In the genomic region with DNA sequence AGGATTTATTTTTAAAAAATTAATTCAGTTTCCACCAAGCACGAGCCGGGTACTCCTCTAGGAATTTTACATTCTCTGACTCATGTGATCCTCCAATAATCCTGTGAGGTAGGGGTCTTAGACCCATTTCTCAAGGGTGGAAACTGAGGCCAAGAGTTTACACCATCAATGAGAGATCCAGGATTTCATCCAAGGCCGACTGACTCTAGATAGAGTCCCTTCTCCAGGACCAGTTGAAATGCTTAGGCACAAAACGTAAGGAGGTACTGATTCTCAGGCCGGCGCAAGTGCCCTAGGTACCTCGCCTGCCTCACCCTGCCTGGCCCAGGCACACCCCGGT, we compare ENCODE assay signal across 18 cellular contexts.
DNase-seq lines count a peak whose midpoint lies in the region; ATAC-seq, FAIRE-seq and TF ChIP-seq lines count a peak whose summit lies in the region.
"Had no signal": no experiment of that assay in that cellular context is flagged by ENCODE, and none has a peak within 500 bp of the region (broad histone marks: within the 10 kb centered on the region; RNA-seq: fewer than 3 reads in every experiment).

No MANE protein-coding gene starts in this region.

- peak overlapping the region; percentile 89 for H2AK5ac ChIP-seq in IMR-90 (ENCODE audit: low read depth, low read length)
- peak overlapping the region; percentile 29 for H2AK5ac ChIP-seq in mesenchymal stem cell (ENCODE audit: low read length, severe bottlenecking)

- no peak for ATAC-seq in IMR-90 (ENCODE audit: low read depth)
- no peak for ATAC-seq in activated T-helper 17 cell treated with anti-CD3 and anti-CD28 coated beads, Interleukin-2, amount 50 U/mL, for 72 hours (replicated peaks)

- H3K27ac ChIP-seq in IMR-90 (ENCODE audit: insufficient read depth, low read length) (no peak overlapping the region), mesenchymal stem cell (ENCODE audit: low read length, poor library complexity, severe bottlenecking) (no peak overlapping the region)
- H3K27ac ChIP-seq: C4-2B, HL-60 had no signal

- H3K27ac Mint-ChIP-seq in Caco-2 (ENCODE audit: unreplicated experiment): peak overlapping the region; percentile 11
- H3K27ac Mint-ChIP-seq in activated T-helper 17 cell treated with anti-CD3 and anti-CD28 coated beads, Interleukin-2, amount 50 U/mL, for 72 hours: peak overlapping the region; percentile 41
- H3K27ac Mint-ChIP-seq in activated CD4-positive, alpha-beta memory T cell treated with anti-CD3 and anti-CD28 coated beads, Interleukin-2, amount 10 ng/mL, durations not matched to agents 7 days and 5 days: no peak overlapping the region
- H3K27ac Mint-ChIP-seq in activated T-helper 1 cell treated with anti-CD3 and anti-CD28 coated beads, Interleukin-12 subunit alpha, Interleukin-12 subunit beta, Interleukin-2, Interleukin-4 antibody, amounts not matched to agents 30 ng/mL and 10 ng/mL and 1 ng/mL, durations not matched to agents 14 hours and 24 hours and 36 hours: no peak overlapping the region
- H3K27ac Mint-ChIP-seq: CD4-positive, alpha-beta memory T cell had no signal

- no peak overlapping the region for H3K14ac ChIP-seq in IMR-90 (replicated peaks; ENCODE audit: low read depth, low read length)
- no peak overlapping the region for H3K14ac ChIP-seq in mesenchymal stem cell (ENCODE audit: low read length in 2 of 2)

- H2BK120ac ChIP-seq in IMR-90 (ENCODE audit: low read depth, low read length): peak overlapping the region; percentile 83; the same call in 1 of the 2 replicates
- H2BK120ac ChIP-seq in mesenchymal stem cell (ENCODE audit: low read depth, low read length): no peak overlapping the region

- TF ChIP-seq POLR2A in IMR-90 (IDR thresholded peaks at IDR 0.05; ENCODE audit: low read depth, low read length) (no peak), GM12891 (IDR thresholded peaks at IDR 0.05; ENCODE audit: low read depth, low read length) (no peak)

- H3K27me3 ChIP-seq in Caco-2 (replicated peaks; ENCODE audit: control insufficient read depth, insufficient read depth, low read length): no peaks in the 10 kb centered on the region
- no peaks in the 10 kb centered on the region for H3K27me3 ChIP-seq in IMR-90 (ENCODE audit: control insufficient read depth, insufficient read depth, low read length)
- H3K27me3 ChIP-seq in mesenchymal stem cell (ENCODE audit: control insufficient read depth in 1 of 2, insufficient read depth in 1 of 2, low read length in 2 of 2): no peaks in the 10 kb centered on the region
- H3K27me3 ChIP-seq: BE2C had no signal

- H3K36me3 ChIP-seq in Caco-2 (ENCODE audit: control insufficient read depth, insufficient read depth, low read length) (no peaks in the 10 kb centered on the region; the same call in 1 of the 2 replicates), IMR-90 (ENCODE audit: control insufficient read depth, insufficient read depth, low read length) (no peaks in the 10 kb centered on the region), mesenchymal stem cell (ENCODE audit: control insufficient read depth in 1 of 2, insufficient read depth in 2 of 2, low read depth in 1 of 2, low read length in 2 of 2) (no peaks in the 10 kb centered on the region)
- H3K36me3 ChIP-seq: BE2C, HAP-1 had no signal

- H3K36me3 Mint-ChIP-seq in Caco-2 (ENCODE audit: insufficient read depth, unreplicated experiment): peaks cover 7% of the 10 kb centered on the region
- H3K36me3 Mint-ChIP-seq in activated T-helper 17 cell treated with anti-CD3 and anti-CD28 coated beads, Interleukin-2, amount 50 U/mL, for 72 hours (ENCODE audit: low read depth): no peaks in the 10 kb centered on the region
- no peaks in the 10 kb centered on the region for H3K36me3 Mint-ChIP-seq in activated CD4-positive, alpha-beta memory T cell treated with anti-CD3 and anti-CD28 coated beads, Interleukin-2, amount 10 ng/mL, durations not matched to agents 7 days and 5 days (ENCODE audit: low read depth)
- peaks cover 5% of the 10 kb centered on the region for H3K36me3 Mint-ChIP-seq in activated T-helper 1 cell treated with anti-CD3 and anti-CD28 coated beads, Interleukin-12 subunit alpha, Interleukin-12 subunit beta, Interleukin-2, Interleukin-4 antibody, amounts not matched to agents 30 ng/mL and 10 ng/mL and 1 ng/mL, durations not matched to agents 14 hours and 24 hours and 36 hours (ENCODE audit: low read depth)
- H3K36me3 Mint-ChIP-seq: CD4-positive, alpha-beta memory T cell had no signal

- H2BK20ac ChIP-seq in IMR-90 (ENCODE audit: low read depth, low read length): peak overlapping the region; percentile 78; the same call in 1 of the 2 replicates

- no peaks in the 10 kb centered on the region for H3K9me3 Mint-ChIP-seq in Caco-2 (ENCODE audit: unreplicated experiment)
- no peaks in the 10 kb centered on the region for H3K9me3 Mint-ChIP-seq in activated T-helper 17 cell treated with anti-CD3 and anti-CD28 coated beads, Interleukin-2, amount 50 U/mL, for 72 hours
- no peaks in the 10 kb centered on the region for H3K9me3 Mint-ChIP-seq in activated CD4-positive, alpha-beta memory T cell treated with anti-CD3 and anti-CD28 coated beads, Interleukin-2, amount 10 ng/mL, durations not matched to agents 7 days and 5 days
- H3K9me3 Mint-ChIP-seq in activated T-helper 1 cell treated with anti-CD3 and anti-CD28 coated beads, Interleukin-12 subunit alpha, Interleukin-12 subunit beta, Interleukin-2, Interleukin-4 antibody, amounts not matched to agents 30 ng/mL and 10 ng/mL and 1 ng/mL, durations not matched to agents 14 hours and 24 hours and 36 hours: no peaks in the 10 kb centered on the region
- H3K9me3 Mint-ChIP-seq: CD4-positive, alpha-beta memory T cell; HFFc6 had no signal

- H2BK5ac ChIP-seq in IMR-90 (ENCODE audit: low read depth, low read length, poor library complexity, severe bottlenecking): peak overlapping the region; percentile 33
- H2BK5ac ChIP-seq in mesenchymal stem cell (ENCODE audit: low read depth, low read length, poor library complexity, severe bottlenecking): no peak overlapping the region

- no peaks in the 10 kb centered on the region for H3K27me3 Mint-ChIP-seq in Caco-2 (ENCODE audit: insufficient read depth, unreplicated experiment)
- no peaks in the 10 kb centered on the region for H3K27me3 Mint-ChIP-seq in activated T-helper 17 cell treated with anti-CD3 and anti-CD28 coated beads, Interleukin-2, amount 50 U/mL, for 72 hours
- peaks cover 4% of the 10 kb centered on the region for H3K27me3 Mint-ChIP-seq in activated CD4-positive, alpha-beta memory T cell treated with anti-CD3 and anti-CD28 coated beads, Interleukin-2, amount 10 ng/mL, durations not matched to agents 7 days and 5 days
- peaks cover 8% of the 10 kb centered on the region for H3K27me3 Mint-ChIP-seq in activated T-helper 1 cell treated with anti-CD3 and anti-CD28 coated beads, Interleukin-12 subunit alpha, Interleukin-12 subunit beta, Interleukin-2, Interleukin-4 antibody, amounts not matched to agents 30 ng/mL and 10 ng/mL and 1 ng/mL, durations not matched to agents 14 hours and 24 hours and 36 hours (ENCODE audit: insufficient read depth)
- H3K27me3 Mint-ChIP-seq: CD4-positive, alpha-beta memory T cell had no signal

- peak overlapping the region; percentile 73 for H3K4ac ChIP-seq in IMR-90 (ENCODE audit: low read depth, low read length)
- no peak overlapping the region for H3K4ac ChIP-seq in mesenchymal stem cell (ENCODE audit: low read depth in 1 of 2, low read length in 2 of 2)

- H4K5ac ChIP-seq in IMR-90 (ENCODE audit: low read depth, low read length): no peak overlapping the region

- no peak overlapping the region for H3K4me3 ChIP-seq in Caco-2 (ENCODE audit: low read depth, low read length)
- H3K4me3 ChIP-seq in IMR-90 (ENCODE audit: insufficient read depth, low read depth, low read length): no peak overlapping the region
- H3K4me3 ChIP-seq in mesenchymal stem cell (ENCODE audit: insufficient read depth in 1 of 2, low read depth in 1 of 2, low read length in 2 of 2): no peak overlapping the region
- H3K4me3 ChIP-seq: HAP-1 had no signal

- H3K23ac ChIP-seq in IMR-90 (ENCODE audit: low read depth, low read length) (no peak overlapping the region), mesenchymal stem cell (ENCODE audit: low read length in 2 of 2) (no peak overlapping the region)

- H3K9me1 ChIP-seq in IMR-90 (ENCODE audit: insufficient read depth, low read length): peaks cover 30% of the 10 kb centered on the region

- no peak for TF ChIP-seq RAD21 in IMR-90 (IDR thresholded peaks at IDR 0.05; ENCODE audit: low read length)

- dilution Hi-C loops in IMR-90 (cut with HindIII; ENCODE audit: low sequenced_read_pairs, unreplicated experiment): no loop called here

- H3K9ac ChIP-seq in IMR-90 (ENCODE audit: low read depth, low read length): no peak overlapping the region
- no peak overlapping the region for H3K9ac ChIP-seq in mesenchymal stem cell (ENCODE audit: low read length)

- H3K4me2 ChIP-seq in IMR-90 (ENCODE audit: low read depth, low read length): no peak overlapping the region
- H3K4me2 ChIP-seq in mesenchymal stem cell (ENCODE audit: low read length, poor library complexity, severe bottlenecking): no peak overlapping the region

- no peak overlapping the region for H2AK9ac ChIP-seq in IMR-90 (replicated peaks; ENCODE audit: low read depth, low read length, poor library complexity)

- peak overlapping the region; percentile 9 to 67 for H2BK12ac ChIP-seq in mesenchymal stem cell (ENCODE audit: low read length in 2 of 2)

- H4K8ac ChIP-seq in IMR-90 (ENCODE audit: low read depth in 2 of 2, low read length in 2 of 2) (0 out of 4 replicates have a peak overlapping the region, but pooled peaks of 1 of the 2 experiments have one; percentile 14), mesenchymal stem cell (ENCODE audit: low read length) (no peak overlapping the region)

- intact Hi-C loops in Caco-2 (cut with micrococcal nuclease; ENCODE audit: unreplicated experiment): no loop called here
- intact Hi-C loops in IMR-90 (cut with micrococcal nuclease): no loop called here
- intact Hi-C loops in activated T-helper 1 cell treated with anti-CD3 and anti-CD28 coated beads, Interleukin-12 subunit alpha, Interleukin-12 subunit beta, Interleukin-2, Interleukin-4 antibody, amounts not matched to agents 30 ng/mL and 10 ng/mL and 1 ng/mL, durations not matched to agents 14 hours and 24 hours and 36 hours (cut with micrococcal nuclease): no loop called here

- in situ Hi-C loops in IMR-90 (cut with MboI; ENCODE audit: low sequenced_read_pairs): no loop called here

- TF ChIP-seq CTCF in Caco-2 (IDR thresholded peaks at IDR 0.05; ENCODE audit: insufficient read depth in 1 of 2, low read depth in 1 of 2, low read length in 1 of 2, severe bottlenecking in 1 of 2, unreplicated experiment in 1 of 2) (no peak), IMR-90 (conservative IDR thresholded peaks at IDR 0.05; ENCODE audit: low read depth, low read length) (no peak)

- H2AFZ ChIP-seq in IMR-90 (replicated peaks; ENCODE audit: low read length, poor library complexity) (no peak overlapping the region), mesenchymal stem cell (ENCODE audit: low read depth, low read length) (no peak overlapping the region)

- H3K9me3 ChIP-seq in Caco-2 (no peaks in the 10 kb centered on the region; the same call in 1 of the 2 replicates), IMR-90 (ENCODE audit: control insufficient read depth, insufficient read depth, low read length) (no peaks in the 10 kb centered on the region), mesenchymal stem cell (ENCODE audit: control insufficient read depth, low read length) (no peaks in the 10 kb centered on the region)
- H3K9me3 ChIP-seq: BE2C, HAP-1 had no signal

- POLR2A ChIA-PET in Caco-2 (lab: Charles Lee): no interaction called here
- POLR2A ChIA-PET in IMR-90 (lab: Charles Lee; ENCODE audit: unreplicated experiment): no interaction called here
- POLR2A ChIA-PET in activated CD4-positive, alpha-beta memory T cell treated with anti-CD3 and anti-CD28 coated beads, Interleukin-2, amount 10 ng/mL, durations not matched to agents 7 days and 5 days (lab: Charles Lee): interaction anchor here (1.0 kb wide), 1 partner anchor 10 kb away, joined by 3 read pairs; no protein-coding TSS in a partner anchor

- H3K4me3 Mint-ChIP-seq in Caco-2 (ENCODE audit: unreplicated experiment): no peak overlapping the region
- no peak overlapping the region for H3K4me3 Mint-ChIP-seq in activated T-helper 17 cell treated with anti-CD3 and anti-CD28 coated beads, Interleukin-2, amount 50 U/mL, for 72 hours
- H3K4me3 Mint-ChIP-seq in activated CD4-positive, alpha-beta memory T cell treated with anti-CD3 and anti-CD28 coated beads, Interleukin-2, amount 10 ng/mL, durations not matched to agents 7 days and 5 days: no peak overlapping the region
- no peak overlapping the region for H3K4me3 Mint-ChIP-seq in activated T-helper 1 cell treated with anti-CD3 and anti-CD28 coated beads, Interleukin-12 subunit alpha, Interleukin-12 subunit beta, Interleukin-2, Interleukin-4 antibody, amounts not matched to agents 30 ng/mL and 10 ng/mL and 1 ng/mL, durations not matched to agents 14 hours and 24 hours and 36 hours
- H3K4me3 Mint-ChIP-seq: CD4-positive, alpha-beta memory T cell; HFFc6 had no signal

- BruUV-seq in Caco-2 (replicated peaks; lab: Mats Ljungman, UMichigan) (no TSS peak), IMR-90 (replicated peaks; lab: Mats Ljungman, UMichigan) (no TSS peak)

- WGBS in IMR-90 (ENCODE audit: extremely low coverage in 2 of 2, insufficient read length in 1 of 2), 2 experiments: 97% methylated on average over 6 of the region's 8 CpGs; no CpG with 5 or more reads in 1 of the 2 experiments
- 98% methylated on average over 8 of the region's 8 CpGs for WGBS in mesenchymal stem cell

- H3K18ac ChIP-seq in IMR-90 (ENCODE audit: low read depth, low read length) (no peak overlapping the region), mesenchymal stem cell (ENCODE audit: low read depth in 1 of 2, low read length in 2 of 2) (no peak overlapping the region)

- peaks cover 28% of the 10 kb centered on the region for H3K4me1 Mint-ChIP-seq in Caco-2 (ENCODE audit: low read depth, unreplicated experiment)
- H3K4me1 Mint-ChIP-seq in activated T-helper 17 cell treated with anti-CD3 and anti-CD28 coated beads, Interleukin-2, amount 50 U/mL, for 72 hours: peaks cover 11% of the 10 kb centered on the region
- H3K4me1 Mint-ChIP-seq in activated CD4-positive, alpha-beta memory T cell treated with anti-CD3 and anti-CD28 coated beads, Interleukin-2, amount 10 ng/mL, durations not matched to agents 7 days and 5 days: peaks cover 51% of the 10 kb centered on the region
- H3K4me1 Mint-ChIP-seq in activated T-helper 1 cell treated with anti-CD3 and anti-CD28 coated beads, Interleukin-12 subunit alpha, Interleukin-12 subunit beta, Interleukin-2, Interleukin-4 antibody, amounts not matched to agents 30 ng/mL and 10 ng/mL and 1 ng/mL, durations not matched to agents 14 hours and 24 hours and 36 hours (ENCODE audit: low read depth): peaks cover 58% of the 10 kb centered on the region

- H3K79me1 ChIP-seq in IMR-90 (ENCODE audit: low read depth in 1 of 2, low read length in 2 of 2) (peaks cover 0 to 8% of the 10 kb centered on the region in 2 experiments; a peak in 2 of 4 replicates), mesenchymal stem cell (replicated peaks; ENCODE audit: low read length, poor library complexity, severe bottlenecking) (no peaks in the 10 kb centered on the region)

- no peak for FAIRE-seq in GM12891 (lab: Jason Lieb, UNC)
- FAIRE-seq: A204.1, H1 had no signal

- H4K20me1 ChIP-seq in IMR-90 (ENCODE audit: insufficient read depth, low read length): no peaks in the 10 kb centered on the region

- DNase-seq in Caco-2 (no peak), IMR-90 (no peak), mesenchymal stem cell (no peak), GM12891 (ENCODE audit: insufficient read length, low spot score) (no peak)
- DNase-seq in activated CD4-positive, alpha-beta memory T cell treated with anti-CD3 and anti-CD28 coated beads, Interleukin-2, amount 10 ng/mL, durations not matched to agents 7 days and 5 days: no peak
- no peak for DNase-seq in activated naive CD4-positive, alpha-beta T cell (lab: John Stamatoyannopoulos, UW)
- DNase-seq in activated T-helper 1 cell treated with anti-CD3 and anti-CD28 coated beads, Interleukin-12 subunit alpha, Interleukin-12 subunit beta, Interleukin-2, Interleukin-4 antibody, amounts not matched to agents 30 ng/mL and 10 ng/mL and 1 ng/mL, durations not matched to agents 14 hours and 24 hours and 36 hours (ENCODE audit: low spot score): no peak
- DNase-seq: BE2C; CD4-positive, alpha-beta memory T cell; DND-41; GDM1; HFFc6 had no signal

- CTCF ChIA-PET in Caco-2 (lab: Charles Lee): no interaction called here
- CTCF ChIA-PET in IMR-90 (lab: Yijun Ruan, JAX): interaction anchor here (0.7 to 1.1 kb wide), 3 partner anchors 9 to 982 kb away, joined by 3 read pairs; no protein-coding TSS in a partner anchor
- CTCF ChIA-PET in activated CD4-positive, alpha-beta memory T cell treated with anti-CD3 and anti-CD28 coated beads, Interleukin-2, amount 10 ng/mL, durations not matched to agents 7 days and 5 days (lab: Charles Lee): interaction anchor here (1.0 kb wide), 1 partner anchor 102 kb away, joined by 3 read pairs; no protein-coding TSS in a partner anchor

- H4K91ac ChIP-seq in IMR-90 (ENCODE audit: insufficient read depth, low read depth, low read length) (peak overlapping the region; percentile 65; the same call in 1 of the 2 replicates), mesenchymal stem cell (ENCODE audit: low read length) (no peak overlapping the region)

- peak overlapping the region; percentile 87 for H2BK15ac ChIP-seq in IMR-90 (ENCODE audit: low read depth, low read length)
- H2BK15ac ChIP-seq in mesenchymal stem cell (ENCODE audit: low read depth, poor library complexity, severe bottlenecking): no peak overlapping the region

- H3K56ac ChIP-seq in IMR-90 (ENCODE audit: extremely low read depth, insufficient read depth, low read length): no peak overlapping the region

- H3K4me1 ChIP-seq in Caco-2 (peaks cover 58% of the 10 kb centered on the region), IMR-90 (ENCODE audit: control insufficient read depth, insufficient read depth, low read length) (peaks cover 17% of the 10 kb centered on the region), mesenchymal stem cell (ENCODE audit: control insufficient read depth, insufficient read depth, low read depth, low read length) (peaks cover 18% of the 10 kb centered on the region)
- H3K4me1 ChIP-seq: HAP-1 had no signal

Comparison
In these comparisons a context has a peak if more than half of its experiments do, and no peak if none do; other contexts are left out.
1. H3K27ac Mint-ChIP-seq: peak in Caco-2 (single experiment) and activated T-helper 17 cell treated with anti-CD3 and anti-CD28 coated beads, Interleukin-2, amount 50 U/mL, for 72 hours (single experiment); none in activated CD4-positive, alpha-beta memory T cell treated with anti-CD3 and anti-CD28 coated beads, Interleukin-2, amount 10 ng/mL, durations not matched to agents 7 days and 5 days (single experiment) and activated T-helper 1 cell treated with anti-CD3 and anti-CD28 coated beads, Interleukin-12 subunit alpha, Interleukin-12 subunit beta, Interleukin-2, Interleukin-4 antibody, amounts not matched to agents 30 ng/mL and 10 ng/mL and 1 ng/mL, durations not matched to agents 14 hours and 24 hours and 36 hours (single experiment).